ENCODE assay signal across 1 cellular context in genomic region chr19:58475714-58476497, GRCh38.
A peak's percentile ranks its signal among the peaks of the same experiment; 100 is the strongest.
TF ChIP-seq lines count a peak whose summit lies in the region.

Gene ZNF446 (plus strand): TSS chr19:58476352. CDS start chr19:58477219, 867 bp downstream.

TF ChIP-seq in H1, 55 proteins besides CTCF, POLR2A, EP300 and RAD21:
- TF ChIP-seq GABPA (IDR thresholded peaks at IDR 0.05; ENCODE audit: borderline replicate concordance, insufficient read depth, low read length) (0 out of 2 replicates have a peak, but pooled peaks have one; percentile 51), SIX5 (IDR thresholded peaks at IDR 0.05; ENCODE audit: low read depth, low read length) (peak; percentile 65), SIN3A (conservative IDR thresholded peaks at IDR 0.05 in 1 of 2, IDR thresholded peaks at IDR 0.05 in 1 of 2; ENCODE audit: low read depth in 1 of 2, low read length in 2 of 2) (peak; percentile 71 to 83; a peak in 2 of 4 replicates), POU5F1 (IDR thresholded peaks at IDR 0.05; ENCODE audit: low read depth, low read length) (no peak), ATF2 (IDR thresholded peaks at IDR 0.05; ENCODE audit: low read length) (0 out of 2 replicates have a peak, but pooled peaks have one; percentile 19), HDAC2 (IDR thresholded peaks at IDR 0.05; ENCODE audit: borderline replicate concordance in 1 of 2, low read depth in 2 of 2, low read length in 2 of 2) (no peak; a peak in 1 of 4 replicates), FOSL1 (IDR thresholded peaks at IDR 0.05; ENCODE audit: insufficient read depth, low read depth, low read length) (no peak), BACH1 (IDR thresholded peaks at IDR 0.05; ENCODE audit: low read length) (peak; percentile 28; the same call in 1 of the 2 replicates), E2F6 (IDR thresholded peaks at IDR 0.05) (no peak; the same call in 1 of the 2 replicates), TAF1 (IDR thresholded peaks at IDR 0.05; ENCODE audit: low read depth, low read length) (peak; percentile 17; the same call in 1 of the 2 replicates), PHF8 (conservative IDR thresholded peaks at IDR 0.05; ENCODE audit: low read depth, low read length) (no peak; the same call in 1 of the 2 replicates), CEBPB (IDR thresholded peaks at IDR 0.05; ENCODE audit: low read depth, low read length) (no peak), SUZ12 (IDR thresholded peaks at IDR 0.05; ENCODE audit: low read length) (no peak), KDM4A (IDR thresholded peaks at IDR 0.05; ENCODE audit: low read depth, low read length, severe bottlenecking) (peak; percentile 69), TAF7 (optimal IDR thresholded peaks at IDR 0.05; ENCODE audit: borderline replicate concordance, low read depth, low read length) (no peak), BRCA1 (IDR thresholded peaks at IDR 0.05; ENCODE audit: low read depth, low read length) (no peak), CHD7 (IDR thresholded peaks at IDR 0.05; ENCODE audit: insufficient replicate concordance, low read length) (no peak), CHD2 (IDR thresholded peaks at IDR 0.05; ENCODE audit: low read length) (peak; percentile 31; the same call in 1 of the 2 replicates), SP2 (IDR thresholded peaks at IDR 0.05; ENCODE audit: low read length) (no peak), NRF1 (IDR thresholded peaks at IDR 0.05; ENCODE audit: low read depth, low read length) (no peak), SP1 (IDR thresholded peaks at IDR 0.05; ENCODE audit: low read depth, low read length) (peak; percentile 22; the same call in 1 of the 2 replicates), MAX (IDR thresholded peaks at IDR 0.05) (no peak), POLR2AphosphoS5 (IDR thresholded peaks at IDR 0.05; ENCODE audit: low read depth, low read length) (peak; percentile 60), SAP30 (IDR thresholded peaks at IDR 0.05; ENCODE audit: insufficient read depth, insufficient replicate concordance, low read length) (no peak), TEAD4 (IDR thresholded peaks at IDR 0.05; ENCODE audit: low read depth, low read length) (no peak), TBP (IDR thresholded peaks at IDR 0.05; ENCODE audit: low read depth, low read length) (no peak; the same call in 1 of the 2 replicates), RNF2 (IDR thresholded peaks at IDR 0.05; ENCODE audit: borderline replicate concordance, low read depth, low read length, missing control alignments, poor library complexity, severe bottlenecking) (no peak), USF2 (IDR thresholded peaks at IDR 0.05; ENCODE audit: low read length) (peak; percentile 7; the same call in 1 of the 2 replicates), CREB1 (IDR thresholded peaks at IDR 0.05) (peak; percentile 78)
